ENCODE assay signal across 10 cellular contexts in genomic region chr11:2208691-2209369, GRCh38. TPM values are rescaled to one million over a fixed set of nuclear protein-coding genes. Genes with fewer than 3 reads are reported as not detected.
DNase-seq lines count a peak whose midpoint lies in the region; ATAC-seq and TF ChIP-seq lines count a peak whose summit lies in the region.
"Had no signal": no experiment of that assay in that cellular context is flagged by ENCODE, and none has a peak within 500 bp of the region (broad histone marks: within the 10 kb centered on the region; RNA-seq: fewer than 3 reads in every experiment).

No MANE protein-coding gene starts in this region.

- POLR2A ChIA-PET in HEK293 (lab: Yijun Ruan, JAX): no interaction called here

- 48% methylated on average over 24 of the region's 24 CpGs for WGBS in prostate gland

- TF ChIP-seq POLR2A in prostate gland (IDR thresholded peaks at IDR 0.05): no peak

- H3K9me3 Mint-ChIP-seq in activated CD4-positive, alpha-beta T cell treated with anti-CD3 and anti-CD28 coated beads, Interleukin-2, amount 10 ng/mL, durations not matched to agents 24 days and 14 days: no peaks in the 10 kb centered on the region

- intact Hi-C loops in Right ventricle myocardium superior (cut with DNase I) (no loop called here), prostate gland (cut with DNase I) (no loop called here)
- intact Hi-C loops in activated CD4-positive, alpha-beta T cell treated with anti-CD3 and anti-CD28 coated beads, Interleukin-2, amount 10 ng/mL, durations not matched to agents 24 days and 14 days (cut with micrococcal nuclease): no loop called here

- CTCF ChIA-PET in HEK293 (lab: Yijun Ruan, JAX): interaction anchor here (0.7 to 1.7 kb wide), 2 partner anchors 52 to 212 kb away, joined by 3 to 9 read pairs; no protein-coding TSS in a partner anchor

- no peaks in the 10 kb centered on the region for H3K36me3 Mint-ChIP-seq in activated CD4-positive, alpha-beta T cell treated with anti-CD3 and anti-CD28 coated beads, Interleukin-2, amount 10 ng/mL, durations not matched to agents 24 days and 14 days (ENCODE audit: low read depth)

- H3K4me1 ChIP-seq in HEK293 (ENCODE audit: control insufficient read depth, insufficient read depth, low read length): no peaks in the 10 kb centered on the region
- H3K4me1 ChIP-seq in prostate gland (replicated peaks): no peaks in the 10 kb centered on the region

- H3K9me3 ChIP-seq in HEK293 (ENCODE audit: control insufficient read depth, insufficient read depth, low read depth, low read length): no peaks in the 10 kb centered on the region
- H3K9me3 ChIP-seq in prostate gland: no peaks in the 10 kb centered on the region

- TF ChIP-seq CTCF in HEK293 (tag by site-specific recombination; IDR thresholded peaks at IDR 0.05): no peak
- TF ChIP-seq CTCF in prostate gland (IDR thresholded peaks at IDR 0.05): peak in 2 of 4 experiments; percentile 40 to 45

- DNase-seq in RPMI8226 (peak; percentile 26), Right ventricle myocardium superior (peak; percentile 2), prostate gland (ENCODE audit: low spot score) (peak; percentile 36), NCI-H2171 treated with DMSO at 0.1 percent for 48 hours (lab: John Stamatoyannopoulos, UW) (no peak), MV-4-11 (lab: John Stamatoyannopoulos, UW) (no peak)
- no peak for DNase-seq in activated CD4-positive, alpha-beta T cell treated with anti-CD3 and anti-CD28 coated beads, Interleukin-2, amount 10 ng/mL, durations not matched to agents 24 days and 14 days
- DNase-seq: hippocampal formation had no signal

- H3K4me3 ChIP-seq in HEK293 (ENCODE audit: low read depth, low read length) (no peak overlapping the region), prostate gland (no peak overlapping the region)

- H3K27me3 Mint-ChIP-seq in activated CD4-positive, alpha-beta T cell treated with anti-CD3 and anti-CD28 coated beads, Interleukin-2, amount 10 ng/mL, durations not matched to agents 24 days and 14 days: no peaks in the 10 kb centered on the region

- H3K27ac Mint-ChIP-seq in activated CD4-positive, alpha-beta T cell treated with anti-CD3 and anti-CD28 coated beads, Interleukin-2, amount 10 ng/mL, durations not matched to agents 24 days and 14 days: no peak overlapping the region

- no peaks in the 10 kb centered on the region for H3K36me3 ChIP-seq in HEK293 (ENCODE audit: control insufficient read depth in 2 of 2, insufficient read depth in 1 of 2, low read length in 2 of 2)
- no peaks in the 10 kb centered on the region for H3K36me3 ChIP-seq in prostate gland

- H3K27ac ChIP-seq in HEK293 (ENCODE audit: extremely low read depth, low read depth, low read length) (no peak overlapping the region), prostate gland (no peak overlapping the region)
- H3K27ac ChIP-seq: HL-60 had no signal

- peaks cover 4% of the 10 kb centered on the region for H3K4me1 Mint-ChIP-seq in activated CD4-positive, alpha-beta T cell treated with anti-CD3 and anti-CD28 coated beads, Interleukin-2, amount 10 ng/mL, durations not matched to agents 24 days and 14 days

- H3K27me3 ChIP-seq in prostate gland (replicated peaks; ENCODE audit: insufficient read depth): no peaks in the 10 kb centered on the region

- no peak for ATAC-seq in Right ventricle myocardium superior (ENCODE audit: poor library complexity)
- no peak for ATAC-seq in HG03432 (IDR thresholded peaks at IDR 0.05; ENCODE audit: unreplicated experiment)

- H3K4me3 Mint-ChIP-seq in activated CD4-positive, alpha-beta T cell treated with anti-CD3 and anti-CD28 coated beads, Interleukin-2, amount 10 ng/mL, durations not matched to agents 24 days and 14 days: no peak overlapping the region

TF ChIP-seq in HEK293, 187 proteins besides CTCF, POLR2A, EP300 and RAD21:
- TF ChIP-seq ZNF274 (IDR thresholded peaks at IDR 0.05; ENCODE audit: low read length) (no peak), ZNF274 (tag by site-specific recombination; IDR thresholded peaks at IDR 0.05; ENCODE audit: borderline replicate concordance) (no peak), ZNF555 (tag by site-specific recombination; conservative IDR thresholded peaks at IDR 0.05) (no peak), SCRT1 (tag by site-specific recombination; IDR thresholded peaks at IDR 0.05; ENCODE audit: borderline replicate concordance) (0 out of 2 replicates have a peak, but pooled peaks have one; percentile 19), ZNF433 (tag by site-specific recombination; IDR thresholded peaks at IDR 0.05; ENCODE audit: low read depth) (no peak), ZFP37 (tag by site-specific recombination; IDR thresholded peaks at IDR 0.05) (no peak), YY2 (tag by site-specific recombination; IDR thresholded peaks at IDR 0.05) (no peak), ZNF362 (tag by site-specific recombination; IDR thresholded peaks at IDR 0.05) (no peak), SCRT2 (tag by site-specific recombination; IDR thresholded peaks at IDR 0.05) (peak; percentile 75), SP7 (tag by site-specific recombination; IDR thresholded peaks at IDR 0.05) (no peak)

RNA-seq across cellular contexts. Expression of gene TH, which starts 37.2 kb away (rescaled TPM):
- total RNA-seq in Right ventricle myocardium superior: not detected
- 1 to 10 TPM in 1 of 2 donors, not detected in 1; 2.4 TPM for total RNA-seq in prostate gland
- total RNA-seq in activated CD4-positive, alpha-beta T cell treated with anti-CD3 and anti-CD28 coated beads, Interleukin-2, amount 10 ng/mL, durations not matched to agents 24 days and 14 days: not detected in 2 replicates

RNA-seq across cellular contexts. Expression of gene INS, which starts 47.8 kb away (rescaled TPM):
- total RNA-seq in Right ventricle myocardium superior (not detected), prostate gland (not detected)
- total RNA-seq in activated CD4-positive, alpha-beta T cell treated with anti-CD3 and anti-CD28 coated beads, Interleukin-2, amount 10 ng/mL, durations not matched to agents 24 days and 14 days: not detected in 2 replicates

Comparison
In these comparisons a context has a peak if more than half of its experiments do, and no peak if none do; other contexts are left out.
1. DNase-seq: peak in RPMI8226 (single experiment), Right ventricle myocardium superior (single experiment) and prostate gland (single experiment); none in NCI-H2171 treated with DMSO at 0.1 percent for 48 hours (single experiment), MV-4-11 (single experiment) and activated CD4-positive, alpha-beta T cell treated with anti-CD3 and anti-CD28 coated beads, Interleukin-2, amount 10 ng/mL, durations not matched to agents 24 days and 14 days (single experiment).